Comparison of ENCODE assay signal across 12 cellular contexts in genomic region chr10:49298990-49299815, GRCh38. TPM values are rescaled to one million over a fixed set of nuclear protein-coding genes. Genes with fewer than 3 reads are reported as not detected.
A peak's percentile ranks its signal among the peaks of the same experiment; 100 is the strongest.
DNase-seq lines count a peak whose midpoint lies in the region; ATAC-seq and TF ChIP-seq lines count a peak whose summit lies in the region.
"Had no signal": no experiment of that assay in that cellular context is flagged by ENCODE, and none has a peak within 500 bp of the region (broad histone marks: within the 10 kb centered on the region; RNA-seq: fewer than 3 reads in every experiment).

Gene C10orf71, plus strand, starts transcription at chr10:49299170. Its CDS starts 23,376 bp downstream, at chr10:49322546.

- H3K27ac Mint-ChIP-seq in immature natural killer cell, result peak within 1 kb of the TSS in 4 of 6 donors; percentile 22 to 57 (median 37)
- H3K27ac Mint-ChIP-seq in stimulated activated effector memory CD8-positive, alpha-beta T cell treated with anti-CD3 and anti-CD28 coated beads, Interleukin-12 subunit alpha, Interleukin-12 subunit beta, amount 100 ng/mL, for 72 hours, result peak within 1 kb of the TSS; percentile 21

- H3K27me3 ChIP-seq in SU-DHL-6 (ENCODE audit: low read length), result no peaks in the 10 kb centered on the region
- H3K27me3 ChIP-seq in BE2C, result no peaks in the 10 kb centered on the region
- H3K27me3 ChIP-seq: esophagus squamous epithelium had no signal

- no peaks in the 10 kb centered on the region for H3K9me3 Mint-ChIP-seq in immature natural killer cell
- no peaks in the 10 kb centered on the region for H3K9me3 Mint-ChIP-seq in stimulated activated effector memory CD8-positive, alpha-beta T cell treated with anti-CD3 and anti-CD28 coated beads, Interleukin-12 subunit alpha, Interleukin-12 subunit beta, amount 100 ng/mL, for 72 hours
- H3K9me3 Mint-ChIP-seq: stimulated activated naive CD8-positive, alpha-beta T cell treated with anti-CD3 and anti-CD28 coated beads, Interleukin-15, amount 100 ng/mL, for 72 hours had no signal

- H3K4me2 ChIP-seq in SU-DHL-6 (ENCODE audit: low read depth, low read length, poor library complexity, severe bottlenecking), result peak within 1 kb of the TSS; percentile 60

- peak within 1 kb of the TSS; percentile 87 for H3K27ac ChIP-seq in SU-DHL-6 (ENCODE audit: low read depth, low read length)
- H3K27ac ChIP-seq: 22Rv1, neutrophil had no signal

- H3K36me3 ChIP-seq in SU-DHL-6 (ENCODE audit: low read length), result no peaks in the 10 kb centered on the region
- H3K36me3 ChIP-seq in BE2C, result no peaks in the 10 kb centered on the region
- H3K36me3 ChIP-seq: esophagus squamous epithelium, neutrophil had no signal

- DNase-seq in DMS53 (lab: John Stamatoyannopoulos, UW) (peak; percentile 53), DMS53 treated with DMSO at 0.1 percent for 48 hours (lab: John Stamatoyannopoulos, UW; ENCODE audit: unreplicated experiment) (no peak), immature natural killer cell (no peak), BE2C (no peak)
- DNase-seq in stimulated activated effector memory CD8-positive, alpha-beta T cell treated with anti-CD3 and anti-CD28 coated beads, Interleukin-12 subunit alpha, Interleukin-12 subunit beta, amount 100 ng/mL, for 72 hours (ENCODE audit: low spot score in 2 of 2), result no peak
- no peak for DNase-seq in stimulated activated naive CD8-positive, alpha-beta T cell treated with anti-CD3 and anti-CD28 coated beads, Interleukin-15, Interleukin-2, amounts not matched to agents 100 U/mL and 50 U/mL, for 24 hours
- DNase-seq: esophagus squamous epithelium; stimulated activated naive CD8-positive, alpha-beta T cell treated with anti-CD3 and anti-CD28 coated beads, Interleukin-15, amount 100 ng/mL, for 72 hours had no signal

- ATAC-seq in stimulated activated effector memory CD8-positive, alpha-beta T cell treated with anti-CD3 and anti-CD28 coated beads, Interleukin-12 subunit alpha, Interleukin-12 subunit beta, amount 100 ng/mL, for 72 hours, result no peak
- ATAC-seq in stimulated activated naive CD8-positive, alpha-beta T cell treated with anti-CD3 and anti-CD28 coated beads, Interleukin-15, Interleukin-2, amounts not matched to agents 100 U/mL and 50 U/mL, for 24 hours, result no peak
- no peak for ATAC-seq in GM18867 (IDR thresholded peaks at IDR 0.05; ENCODE audit: unreplicated experiment)
- ATAC-seq: stimulated activated naive CD8-positive, alpha-beta T cell treated with anti-CD3 and anti-CD28 coated beads, Interleukin-15, amount 100 ng/mL, for 72 hours had no signal

- no peaks in the 10 kb centered on the region for H3K4me1 ChIP-seq in BE2C

- TF ChIP-seq CTCF in SU-DHL-6 (IDR thresholded peaks at IDR 0.05; ENCODE audit: insufficient read depth, low read length, poor library complexity, severe bottlenecking) (no peak), BE2C (IDR thresholded peaks at IDR 0.05; ENCODE audit: low read depth, low read length) (no peak)

- peak within 1 kb of the TSS; percentile 24; the same call in 1 of the 2 replicates for H3K9ac ChIP-seq in SU-DHL-6 (ENCODE audit: low read length)

- no peaks in the 10 kb centered on the region for H4K20me1 ChIP-seq in SU-DHL-6 (ENCODE audit: low read depth, low read length)

- no peak within 1 kb of the TSS for H2AFZ ChIP-seq in SU-DHL-6 (ENCODE audit: low read depth, low read length, severe bottlenecking)

- H3K27me3 Mint-ChIP-seq in immature natural killer cell (ENCODE audit: low read depth in 3 of 3), result peaks cover 0 to 11% (median 6%) of the 10 kb centered on the region in 3 donors

- H3K36me3 Mint-ChIP-seq in immature natural killer cell, result peaks cover 0 to 3% (median 0%) of the 10 kb centered on the region in 3 donors
- no peaks in the 10 kb centered on the region for H3K36me3 Mint-ChIP-seq in stimulated activated effector memory CD8-positive, alpha-beta T cell treated with anti-CD3 and anti-CD28 coated beads, Interleukin-12 subunit alpha, Interleukin-12 subunit beta, amount 100 ng/mL, for 72 hours

- peaks cover 5% of the 10 kb centered on the region; the same call in 1 of the 2 replicates for H3F3A ChIP-seq in SU-DHL-6 (ENCODE audit: insufficient read depth)

- H3K79me2 ChIP-seq in SU-DHL-6 (ENCODE audit: insufficient read depth, low read length), result no peaks in the 10 kb centered on the region

- peaks cover 24 to 28% of the 10 kb centered on the region in 2 donors for H3K4me1 Mint-ChIP-seq in immature natural killer cell
- peaks cover 14% of the 10 kb centered on the region for H3K4me1 Mint-ChIP-seq in stimulated activated effector memory CD8-positive, alpha-beta T cell treated with anti-CD3 and anti-CD28 coated beads, Interleukin-12 subunit alpha, Interleukin-12 subunit beta, amount 100 ng/mL, for 72 hours
- H3K4me1 Mint-ChIP-seq: stimulated activated naive CD8-positive, alpha-beta T cell treated with anti-CD3 and anti-CD28 coated beads, Interleukin-15, amount 100 ng/mL, for 72 hours had no signal

- H3K4me3 Mint-ChIP-seq in immature natural killer cell, result no peak within 1 kb of the TSS
- H3K4me3 Mint-ChIP-seq in stimulated activated effector memory CD8-positive, alpha-beta T cell treated with anti-CD3 and anti-CD28 coated beads, Interleukin-12 subunit alpha, Interleukin-12 subunit beta, amount 100 ng/mL, for 72 hours, result no peak within 1 kb of the TSS
- H3K4me3 Mint-ChIP-seq: stimulated activated naive CD8-positive, alpha-beta T cell treated with anti-CD3 and anti-CD28 coated beads, Interleukin-15, amount 100 ng/mL, for 72 hours had no signal

- no peaks in the 10 kb centered on the region for H3K9me2 ChIP-seq in SU-DHL-6 (replicated peaks; ENCODE audit: insufficient read depth, low read length)

- H3K9me3 ChIP-seq in SU-DHL-6 (ENCODE audit: insufficient read depth, low read length) (no peaks in the 10 kb centered on the region), BE2C (no peaks in the 10 kb centered on the region)
- H3K9me3 ChIP-seq: esophagus squamous epithelium, neutrophil had no signal

- H3K4me3 ChIP-seq in SU-DHL-6 (ENCODE audit: insufficient read depth, low read length, poor library complexity, severe bottlenecking) (no peak within 1 kb of the TSS), BE2C (ENCODE audit: low read depth, low read length) (no peak within 1 kb of the TSS)

RNA-seq across cellular contexts. Expression of gene C10orf71, which starts in this region (rescaled TPM):
- not detected for polyA plus RNA-seq in immature natural killer cell
- polyA plus RNA-seq in BE2C (2012; ENCODE audit: insufficient read depth, insufficient read length, low read depth), result not detected
